8 cellular contexts compared by ENCODE assay signal in genomic region chr9:137316012-137316981, GRCh38. TPM values are rescaled to one million over a fixed set of nuclear protein-coding genes. Genes with fewer than 3 reads are reported as not detected.
DNase-seq lines count a peak whose midpoint lies in the region; ATAC-seq, FAIRE-seq and TF ChIP-seq lines count a peak whose summit lies in the region.

No MANE protein-coding gene starts in this region.

- DNase-seq in activated naive CD4-positive, alpha-beta T cell treated with anti-CD3 and anti-CD28 coated beads, Interleukin-2, amount 10 ng/mL, durations not matched to agents 7 days and 5 days, result peak; percentile 35
- DNase-seq in activated naive CD4-positive, alpha-beta T cell treated with anti-CD3 and anti-CD28 coated beads for 36 hours, result no peak
- DNase-seq in Panc1 (ENCODE audit: low read depth, low spot score) (no peak), erythroblast (lab: John Stamatoyannopoulos, UW) (peak; percentile 76 to 78), pancreas (peak; percentile 58 to 88 (median 80)), Kasumi-1 (lab: John Stamatoyannopoulos, UW) (no peak)

- TF ChIP-seq CTCF in Panc1 (IDR thresholded peaks at IDR 0.05), result no peak
- no peak for TF ChIP-seq CTCF in pancreas (IDR thresholded peaks at IDR 0.05)

- no peak for TF ChIP-seq POLR2A in erythroblast (IDR thresholded peaks at IDR 0.05; ENCODE audit: low read length)

- FAIRE-seq in pancreas (lab: Jason Lieb, UNC), result no peak

- H3K36me3 ChIP-seq in Panc1 (ENCODE audit: control insufficient read depth, insufficient read depth, low read length) (no peaks in the 10 kb centered on the region), pancreas (no peaks in the 10 kb centered on the region)

- 6 to 13% methylated on average over 53 to 82 of the region's 83 CpGs for WGBS in pancreas, 2 donors

- H3K4me1 ChIP-seq in Panc1 (ENCODE audit: control insufficient read depth, insufficient read depth, low read length), result no peaks in the 10 kb centered on the region; the same call in 1 of the 2 replicates
- H3K4me1 ChIP-seq in pancreas, result peaks cover 23 to 26% (median 25%) of the 10 kb centered on the region in 3 donors

- BruUV-seq in Panc1 (replicated peaks; lab: Mats Ljungman, UMichigan), result no TSS peak

- peaks cover 12% of the 10 kb centered on the region for H3K4me1 Mint-ChIP-seq in activated naive CD4-positive, alpha-beta T cell treated with anti-CD3 and anti-CD28 coated beads, Interleukin-2, amount 10 ng/mL, durations not matched to agents 7 days and 5 days
- H3K4me1 Mint-ChIP-seq in activated naive CD4-positive, alpha-beta T cell treated with anti-CD3 and anti-CD28 coated beads for 36 hours (ENCODE audit: low read depth), result peaks cover 4% of the 10 kb centered on the region

- no peak overlapping the region for H3K27ac Mint-ChIP-seq in activated naive CD4-positive, alpha-beta T cell treated with anti-CD3 and anti-CD28 coated beads, Interleukin-2, amount 10 ng/mL, durations not matched to agents 7 days and 5 days
- no peak overlapping the region for H3K27ac Mint-ChIP-seq in activated naive CD4-positive, alpha-beta T cell treated with anti-CD3 and anti-CD28 coated beads for 36 hours

- H3K36me3 Mint-ChIP-seq in activated naive CD4-positive, alpha-beta T cell treated with anti-CD3 and anti-CD28 coated beads, Interleukin-2, amount 10 ng/mL, durations not matched to agents 7 days and 5 days, result no peaks in the 10 kb centered on the region
- no peaks in the 10 kb centered on the region for H3K36me3 Mint-ChIP-seq in activated naive CD4-positive, alpha-beta T cell treated with anti-CD3 and anti-CD28 coated beads for 36 hours (ENCODE audit: low read depth)

- in situ Hi-C loops in Panc1 (cut with HindIII; ENCODE audit: low pct_unique_long_range_greater_than_20kb, low sequenced_read_pairs), result no loop called here

- CTCF ChIA-PET in activated naive CD4-positive, alpha-beta T cell treated with anti-CD3 and anti-CD28 coated beads, Interleukin-2, amount 10 ng/mL, durations not matched to agents 7 days and 5 days (lab: Charles Lee), result no interaction called here
- CTCF ChIA-PET in activated naive CD4-positive, alpha-beta T cell treated with anti-CD3 and anti-CD28 coated beads for 36 hours (lab: Charles Lee), result interaction anchor here (1.4 kb wide), 1 partner anchor 14 kb away, joined by 3 read pairs; the partner anchor contains the start of gene NRARP
- CTCF ChIA-PET in Panc1 (lab: Charles Lee), result interaction anchor here (0.8 kb wide), 1 partner anchor 14 kb away, joined by 3 read pairs; the partner anchor contains the start of gene NRARP

- peak; percentile 72 for ATAC-seq in Panc1
- ATAC-seq in pancreas, result peak in 3 of 4 donors; percentile 6 to 40 (median 6)
- no peak for ATAC-seq in HG03520 (IDR thresholded peaks at IDR 0.05; ENCODE audit: unreplicated experiment)
- no peak for ATAC-seq in GM18909 (IDR thresholded peaks at IDR 0.05; ENCODE audit: poor library complexity, unreplicated experiment)

- H3K9me3 ChIP-seq in Panc1 (ENCODE audit: control insufficient read depth, insufficient read depth, low read depth, low read length), result no peaks in the 10 kb centered on the region
- H3K9me3 ChIP-seq in pancreas, result no peaks in the 10 kb centered on the region

- intact Hi-C loops in activated naive CD4-positive, alpha-beta T cell treated with anti-CD3 and anti-CD28 coated beads for 36 hours (cut with micrococcal nuclease), result no loop called here
- intact Hi-C loops in Panc1 (cut with micrococcal nuclease; ENCODE audit: unreplicated experiment), result no loop called here
- intact Hi-C loops in pancreas (cut with DNase I), result no loop called here

- no peaks in the 10 kb centered on the region for H3K27me3 ChIP-seq in Panc1 (ENCODE audit: control insufficient read depth, insufficient read depth, low read length)
- no peaks in the 10 kb centered on the region for H3K27me3 ChIP-seq in pancreas

- peaks cover 36% of the 10 kb centered on the region for H3K27me3 Mint-ChIP-seq in activated naive CD4-positive, alpha-beta T cell treated with anti-CD3 and anti-CD28 coated beads, Interleukin-2, amount 10 ng/mL, durations not matched to agents 7 days and 5 days
- H3K27me3 Mint-ChIP-seq in activated naive CD4-positive, alpha-beta T cell treated with anti-CD3 and anti-CD28 coated beads for 36 hours (ENCODE audit: low read depth), result peaks cover 3% of the 10 kb centered on the region

- H3K4me3 Mint-ChIP-seq in activated naive CD4-positive, alpha-beta T cell treated with anti-CD3 and anti-CD28 coated beads, Interleukin-2, amount 10 ng/mL, durations not matched to agents 7 days and 5 days, result no peak overlapping the region
- no peak overlapping the region for H3K4me3 Mint-ChIP-seq in activated naive CD4-positive, alpha-beta T cell treated with anti-CD3 and anti-CD28 coated beads for 36 hours

- no peaks in the 10 kb centered on the region for H3K9me3 Mint-ChIP-seq in activated naive CD4-positive, alpha-beta T cell treated with anti-CD3 and anti-CD28 coated beads, Interleukin-2, amount 10 ng/mL, durations not matched to agents 7 days and 5 days
- H3K9me3 Mint-ChIP-seq in activated naive CD4-positive, alpha-beta T cell treated with anti-CD3 and anti-CD28 coated beads for 36 hours, result no peaks in the 10 kb centered on the region

- H3K4me3 ChIP-seq in Panc1 (ENCODE audit: low read depth in 2 of 2, low read length in 2 of 2) (peak overlapping the region in 1 of 2 experiments; percentile 3; a peak in 2 of 4 replicates), pancreas (peak overlapping the region in 2 of 4 donors; percentile 34 to 49)

- POLR2A ChIA-PET in Panc1 (lab: Charles Lee), result interaction anchor here (0.6 to 1.0 kb wide), 2 partner anchors 10 to 68 kb away, joined by 4 to 9 read pairs; no protein-coding TSS in a partner anchor

- H3K27ac ChIP-seq in Panc1 (ENCODE audit: low read length) (peak overlapping the region; percentile 68; the same call in 1 of the 2 replicates), pancreas (peak overlapping the region in 1 of 4 donors; percentile 22)

RNA-seq across cellular contexts. Expression of gene NRARP, which starts 14.2 kb away (rescaled TPM):
- 1 to 10 TPM; 1.8 to 2.2 TPM for total RNA-seq in activated naive CD4-positive, alpha-beta T cell treated with anti-CD3 and anti-CD28 coated beads for 36 hours
- total RNA-seq in Panc1 (2021; ENCODE audit: unreplicated experiment) (16.9 TPM), pancreas (10 to 100 TPM in 4 of 6 donors, 1 to 10 TPM in 2; 7.5 to 23.4 (median 13.6) TPM)
- polyA plus RNA-seq in Panc1 (2012; ENCODE audit: insufficient read length), result 20.6 TPM
- 1 to 10 TPM; 1.3 to 2.7 TPM for polyA plus RNA-seq in pancreas

RNA-seq across cellular contexts. Expression of gene TOR4A, which starts 38.8 kb away (rescaled TPM):
- total RNA-seq in activated naive CD4-positive, alpha-beta T cell treated with anti-CD3 and anti-CD28 coated beads for 36 hours, result 1 to 10 TPM in 1 of 2 experiments, under 1 TPM in 1; 0.93 to 1.1 TPM
- total RNA-seq in Panc1 (2021; ENCODE audit: unreplicated experiment) (37.1 TPM), pancreas (1 to 10 TPM; 2.5 to 6.8 (median 4.3) TPM)
- 33.1 TPM for polyA plus RNA-seq in Panc1 (2012; ENCODE audit: insufficient read length)
- 1 to 10 TPM; 1.4 to 3.0 TPM for polyA plus RNA-seq in pancreas

Comparison
In these comparisons a context has a peak if more than half of its experiments do, and no peak if none do; other contexts are left out.
1. DNase-seq: peak in activated naive CD4-positive, alpha-beta T cell treated with anti-CD3 and anti-CD28 coated beads, Interleukin-2, amount 10 ng/mL, durations not matched to agents 7 days and 5 days (single experiment), erythroblast (2 of 2) and pancreas (6 of 6); none in activated naive CD4-positive, alpha-beta T cell treated with anti-CD3 and anti-CD28 coated beads for 36 hours (single experiment), Panc1 (single experiment) and Kasumi-1 (0 of 2).
2. ATAC-seq: peak in Panc1 (single experiment) and pancreas (3 of 4); none in HG03520 (single experiment) and GM18909 (single experiment).